Comparison of ENCODE assay signal across 7 cellular contexts in the genomic region with DNA sequence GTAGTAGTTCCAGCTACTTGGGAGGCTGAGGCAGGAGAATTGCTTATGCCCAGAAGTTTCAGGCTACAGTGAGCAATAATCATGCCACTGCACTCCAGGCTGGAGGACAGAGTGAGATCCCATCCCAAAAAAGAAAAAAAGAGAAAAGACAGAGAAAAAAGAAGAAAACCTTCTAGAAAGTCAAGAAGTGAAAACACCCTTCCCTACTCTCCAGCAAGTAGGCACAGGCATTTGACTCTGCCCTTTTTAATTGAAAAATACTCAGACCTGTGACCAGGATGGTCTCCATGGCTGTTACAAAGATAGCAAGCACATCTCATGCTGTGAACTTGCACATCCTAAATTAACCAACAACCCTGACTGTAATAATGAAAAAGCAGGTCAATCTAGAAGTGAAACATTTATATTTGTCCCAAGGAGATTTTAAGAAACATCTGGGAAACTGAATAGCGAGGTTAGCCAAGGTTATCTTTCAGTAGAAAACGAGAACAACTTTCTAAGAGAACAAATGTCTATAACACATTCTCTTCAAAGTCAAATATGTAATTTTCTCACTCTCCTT. TPM values are rescaled to one million over a fixed set of nuclear protein-coding genes. Genes with fewer than 3 reads are reported as not detected.
DNase-seq lines count a peak whose midpoint lies in the region; ATAC-seq, FAIRE-seq and TF ChIP-seq lines count a peak whose summit lies in the region.

No MANE protein-coding gene starts in this region.

- H3K4me3 ChIP-seq in endothelial cell of umbilical vein (replicated peaks in 1 of 3; ENCODE audit: insufficient read depth in 1 of 3, low read depth in 1 of 3, low read length in 3 of 3) = peak overlapping the region in 1 of 3 experiments; percentile 71
- H3K4me3 ChIP-seq in stomach smooth muscle (ENCODE audit: low read length in 2 of 2) = peak overlapping the region; percentile 93 to 96
- no peak overlapping the region for H3K4me3 ChIP-seq in effector memory CD4-positive, alpha-beta T cell (ENCODE audit: insufficient read depth, low read depth, low read length, poor library complexity, severe bottlenecking)

- H2AFZ ChIP-seq in endothelial cell of umbilical vein (ENCODE audit: low read depth, low read length) = no peak overlapping the region

- H3K27me3 ChIP-seq in endothelial cell of umbilical vein (ENCODE audit: control insufficient read depth in 2 of 2, insufficient read depth in 2 of 2, low read length in 2 of 2) = peaks cover 4 to 15% of the 10 kb centered on the region in 2 experiments
- H3K27me3 ChIP-seq in stomach smooth muscle (ENCODE audit: control insufficient read depth in 1 of 2, insufficient read depth in 2 of 2, low read length in 2 of 2) = no peaks in the 10 kb centered on the region
- peaks cover 17% of the 10 kb centered on the region for H3K27me3 ChIP-seq in effector memory CD4-positive, alpha-beta T cell (replicated peaks; ENCODE audit: control insufficient read depth, insufficient read depth, low read length, poor library complexity, severe bottlenecking)

- H3K9me1 ChIP-seq in endothelial cell of umbilical vein (replicated peaks; ENCODE audit: control insufficient read depth, extremely low read depth, insufficient read depth, low read length) = no peaks in the 10 kb centered on the region

- peak overlapping the region; percentile 91 for H3K4me2 ChIP-seq in endothelial cell of umbilical vein (ENCODE audit: insufficient read depth, low read length)

- dilution Hi-C loops in endothelial cell of umbilical vein (cut with MboI; ENCODE audit: extremely low pct_ligation_motif_present, low sequenced_read_pairs) = no loop called here

- CTCF ChIA-PET in endothelial cell of umbilical vein (lab: Charles Lee) = interaction anchor here (1.0 kb wide), 2 partner anchors 19 to 229 kb away, joined by 3 to 4 read pairs; no protein-coding TSS in a partner anchor

- POLR2A ChIA-PET in endothelial cell of umbilical vein (lab: Charles Lee) = no interaction called here

- no peak for FAIRE-seq in endothelial cell of umbilical vein (lab: Jason Lieb, UNC)

- intact Hi-C loops in endothelial cell of umbilical vein (cut with micrococcal nuclease) = loop anchor here (2.0 to 10.0 kb wide), 4 partner anchors 189 to 1026 kb away; no protein-coding TSS in a partner anchor

- ATAC-seq in GM21390 (IDR thresholded peaks at IDR 0.05; ENCODE audit: unreplicated experiment) = peak; percentile 36
- ATAC-seq in HG03196 (IDR thresholded peaks at IDR 0.05; ENCODE audit: unreplicated experiment) = peak; percentile 21

- H3K36me3 ChIP-seq in endothelial cell of umbilical vein (ENCODE audit: control insufficient read depth in 2 of 2, extremely low read depth in 1 of 2, insufficient read depth in 2 of 2, low read length in 2 of 2) = no peaks in the 10 kb centered on the region
- peaks cover 0 to 2% of the 10 kb centered on the region in 2 donors for H3K36me3 ChIP-seq in stomach smooth muscle (ENCODE audit: control insufficient read depth in 2 of 2, insufficient read depth in 2 of 2, low read length in 2 of 2)
- no peaks in the 10 kb centered on the region for H3K36me3 ChIP-seq in effector memory CD4-positive, alpha-beta T cell (ENCODE audit: control insufficient read depth, insufficient read depth, low read length)

- H3K79me2 ChIP-seq in endothelial cell of umbilical vein (ENCODE audit: control insufficient read depth, insufficient read depth, low read length) = no peaks in the 10 kb centered on the region

- no peak for TF ChIP-seq POLR2A in endothelial cell of umbilical vein (IDR thresholded peaks at IDR 0.05; ENCODE audit: low read depth, low read length)

- H4K20me1 ChIP-seq in endothelial cell of umbilical vein (replicated peaks; ENCODE audit: control insufficient read depth, extremely low read depth, insufficient read depth, low read length) = no peaks in the 10 kb centered on the region

- TF ChIP-seq CTCF in endothelial cell of umbilical vein (IDR thresholded peaks at IDR 0.05; ENCODE audit: extremely low read depth in 1 of 2, insufficient read depth in 1 of 2, low read depth in 1 of 2, low read length in 2 of 2) = no peak

- no TSS peak for BruUV-seq in endothelial cell of umbilical vein (replicated peaks; lab: Mats Ljungman, UMichigan)

- H3K4me1 ChIP-seq in endothelial cell of umbilical vein (ENCODE audit: control insufficient read depth, extremely low read depth, insufficient read depth, low read length) (peaks cover 16% of the 10 kb centered on the region), stomach smooth muscle (ENCODE audit: control insufficient read depth, insufficient read depth, low read length) (peaks cover 3% of the 10 kb centered on the region)
- no peaks in the 10 kb centered on the region for H3K4me1 ChIP-seq in effector memory CD4-positive, alpha-beta T cell (ENCODE audit: control insufficient read depth, insufficient read depth, low read length, poor library complexity, severe bottlenecking)

- H3K9ac ChIP-seq in endothelial cell of umbilical vein (replicated peaks; ENCODE audit: extremely low read depth, insufficient read depth, low read length) (no peak overlapping the region), stomach smooth muscle (ENCODE audit: low read length in 2 of 2) (peak overlapping the region; percentile 73 to 93)

- no peak overlapping the region for H3K27ac ChIP-seq in endothelial cell of umbilical vein (ENCODE audit: insufficient read depth, low read depth, low read length)
- H3K27ac ChIP-seq in stomach smooth muscle (ENCODE audit: low read length) = peak overlapping the region; percentile 85
- no peak overlapping the region for H3K27ac ChIP-seq in effector memory CD4-positive, alpha-beta T cell (ENCODE audit: insufficient read depth, low read length, poor library complexity, severe bottlenecking)

- DNase-seq in endothelial cell of umbilical vein (ENCODE audit: low read depth, low spot score) (no peak), amniotic stem cell (lab: John Stamatoyannopoulos, UW) (no peak), NCI-H146 (lab: John Stamatoyannopoulos, UW) (no peak)
- DNase-seq in effector memory CD4-positive, alpha-beta T cell = no peak

- no peaks in the 10 kb centered on the region for H3K9me3 ChIP-seq in endothelial cell of umbilical vein (replicated peaks; ENCODE audit: control insufficient read depth, insufficient read depth, low read length)
- H3K9me3 ChIP-seq in stomach smooth muscle (ENCODE audit: control insufficient read depth in 2 of 2, low read length in 2 of 2) = no peaks in the 10 kb centered on the region
- H3K9me3 ChIP-seq in effector memory CD4-positive, alpha-beta T cell (ENCODE audit: control insufficient read depth, low read length) = no peaks in the 10 kb centered on the region

TF ChIP-seq in endothelial cell of umbilical vein, 7 proteins besides CTCF, POLR2A, EP300 and RAD21:
- TF ChIP-seq POLR2AphosphoS5 (IDR thresholded peaks at IDR 0.05; ENCODE audit: insufficient read depth, low read depth, low read length) (no peak), EZH2 (IDR thresholded peaks at IDR 0.05; ENCODE audit: borderline replicate concordance, low read depth, low read length, severe bottlenecking) (no peak), GATA2 (IDR thresholded peaks at IDR 0.05; ENCODE audit: insufficient read depth, insufficient read length, low read depth, low read length) (no peak), FOS (IDR thresholded peaks at IDR 0.05; ENCODE audit: borderline replicate concordance, insufficient read depth, low read length) (no peak), MYC (IDR thresholded peaks at IDR 0.05; ENCODE audit: low read depth, low read length) (no peak), JUN (IDR thresholded peaks at IDR 0.05; ENCODE audit: borderline replicate concordance, insufficient read depth, insufficient read length, low read depth) (no peak)
- TF ChIP-seq, protein P1, sequence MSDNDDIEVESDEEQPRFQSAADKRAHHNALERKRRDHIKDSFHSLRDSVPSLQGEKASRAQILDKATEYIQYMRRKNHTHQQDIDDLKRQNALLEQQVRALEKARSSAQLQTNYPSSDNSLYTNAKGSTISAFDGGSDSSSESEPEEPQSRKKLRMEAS (IDR thresholded peaks at IDR 0.05; ENCODE audit: insufficient read depth, insufficient read length) = no peak

RNA-seq across cellular contexts. Expression of gene TMTC1, which starts 2.0 kb away (rescaled TPM):
- 5.1 and 5.4 TPM in 2 replicates for total RNA-seq in endothelial cell of umbilical vein
- polyA plus RNA-seq in endothelial cell of umbilical vein = 5.8 and 5.9 TPM in 2 replicates
- polyA plus RNA-seq in endothelial cell of umbilical vein (2011; cell fraction: cytosol; rRNA removed) = 2.9 and 3.5 TPM in 2 replicates
- 4.2 and 5.3 TPM in 2 replicates for polyA plus RNA-seq in endothelial cell of umbilical vein (2011; cell fraction: nucleus; rRNA removed)
- polyA plus RNA-seq in endothelial cell of umbilical vein (2012) = 1.00 and 1.4 TPM in 2 replicates
- polyA minus RNA-seq in endothelial cell of umbilical vein = 27.9 and 30.5 TPM in 2 replicates
- 44.2 TPM for polyA minus RNA-seq in endothelial cell of umbilical vein (2011; cell fraction: cytosol; rRNA and poly(A)+ RNA removed)
- 18.5 and 19.9 TPM in 2 replicates for polyA minus RNA-seq in endothelial cell of umbilical vein (2011; cell fraction: nucleus; rRNA and poly(A)+ RNA removed)
